Comparison of ENCODE assay signal across 22 cellular contexts in genomic region chr18:24094561-24094960, GRCh38. TPM values are rescaled to one million over a fixed set of nuclear protein-coding genes. Genes with fewer than 3 reads are reported as not detected.
DNase-seq lines count a peak whose midpoint lies in the region; ATAC-seq lines count a peak whose summit lies in the region.
"Had no signal": no experiment of that assay in that cellular context is flagged by ENCODE, and none has a peak within 500 bp of the region (broad histone marks: within the 10 kb centered on the region; RNA-seq: fewer than 3 reads in every experiment).

No MANE protein-coding gene starts in this region.

- H3K4me3 Mint-ChIP-seq in activated CD8-positive, alpha-beta memory T cell treated with anti-CD3 and anti-CD28 coated beads, Interleukin-2, amount 10 ng/mL, durations not matched to agents 7 days and 5 days, result no peak overlapping the region
- H3K4me3 Mint-ChIP-seq in stimulated activated naive B cell treated with anti-CD40 and anti-IgM and Interleukin-4, amounts not matched to agents 10 μg/mL and 1 μg/mL and 100 μg/mL, for 72 hours, result no peak overlapping the region
- H3K4me3 Mint-ChIP-seq: activated naive CD8-positive, alpha-beta T cell treated with anti-CD3 and anti-CD28 coated beads, Interleukin-2, amount 50 U/mL, for 24 hours; activated T-helper 1 cell treated with anti-CD3 and anti-CD28 coated beads, Interleukin-12 subunit alpha, Interleukin-12 subunit beta, Interleukin-2, Interleukin-4 antibody, amounts not matched to agents 30 ng/mL and 10 ng/mL and 1 ng/mL, durations not matched to agents 14 hours and 24 hours and 36 hours; GM23338 had no signal

- H3K4me1 Mint-ChIP-seq in activated CD8-positive, alpha-beta memory T cell treated with anti-CD3 and anti-CD28 coated beads, Interleukin-2, amount 10 ng/mL, durations not matched to agents 7 days and 5 days, result peaks cover 16% of the 10 kb centered on the region
- H3K4me1 Mint-ChIP-seq in stimulated activated naive B cell treated with anti-CD40 and anti-IgM and Interleukin-4, amounts not matched to agents 10 μg/mL and 1 μg/mL and 100 μg/mL, for 72 hours, result peaks cover 13 to 26% of the 10 kb centered on the region in 2 donors
- H3K4me1 Mint-ChIP-seq: GM23338 had no signal

- H3K27ac Mint-ChIP-seq in activated CD8-positive, alpha-beta memory T cell treated with anti-CD3 and anti-CD28 coated beads, Interleukin-2, amount 10 ng/mL, durations not matched to agents 7 days and 5 days, result no peak overlapping the region
- H3K27ac Mint-ChIP-seq in stimulated activated naive B cell treated with anti-CD40 and anti-IgM and Interleukin-4, amounts not matched to agents 10 μg/mL and 1 μg/mL and 100 μg/mL, for 72 hours, result peak overlapping the region; percentile 7
- H3K27ac Mint-ChIP-seq: activated naive CD8-positive, alpha-beta T cell treated with anti-CD3 and anti-CD28 coated beads, Interleukin-2, amount 50 U/mL, for 24 hours; GM23338 had no signal

- peaks cover 7% of the 10 kb centered on the region for H3K9me3 Mint-ChIP-seq in activated CD8-positive, alpha-beta memory T cell treated with anti-CD3 and anti-CD28 coated beads, Interleukin-2, amount 10 ng/mL, durations not matched to agents 7 days and 5 days (ENCODE audit: low read depth)
- peaks cover 3 to 6% of the 10 kb centered on the region in 2 donors for H3K9me3 Mint-ChIP-seq in stimulated activated naive B cell treated with anti-CD40 and anti-IgM and Interleukin-4, amounts not matched to agents 10 μg/mL and 1 μg/mL and 100 μg/mL, for 72 hours
- H3K9me3 Mint-ChIP-seq: activated T-helper 1 cell treated with anti-CD3 and anti-CD28 coated beads, Interleukin-12 subunit alpha, Interleukin-12 subunit beta, Interleukin-2, Interleukin-4 antibody, amounts not matched to agents 30 ng/mL and 10 ng/mL and 1 ng/mL, durations not matched to agents 14 hours and 24 hours and 36 hours had no signal

- no peaks in the 10 kb centered on the region for H3K27me3 Mint-ChIP-seq in activated CD8-positive, alpha-beta memory T cell treated with anti-CD3 and anti-CD28 coated beads, Interleukin-2, amount 10 ng/mL, durations not matched to agents 7 days and 5 days
- H3K27me3 Mint-ChIP-seq in stimulated activated naive B cell treated with anti-CD40 and anti-IgM and Interleukin-4, amounts not matched to agents 10 μg/mL and 1 μg/mL and 100 μg/mL, for 72 hours, result no peaks in the 10 kb centered on the region
- H3K27me3 Mint-ChIP-seq: activated naive CD8-positive, alpha-beta T cell treated with anti-CD3 and anti-CD28 coated beads, Interleukin-2, amount 50 U/mL, for 24 hours had no signal

- no peak for DNase-seq in activated CD8-positive, alpha-beta memory T cell treated with anti-CD3 and anti-CD28 coated beads, Interleukin-2, amount 10 ng/mL, durations not matched to agents 7 days and 5 days
- no peak for DNase-seq in activated CD8-positive, alpha-beta memory T cell treated with anti-CD3 and anti-CD28 coated beads for 24 hours
- DNase-seq in NAMALWA (ENCODE audit: low spot score) (peak; percentile 9), fibroblast of gingiva (ENCODE audit: low read depth) (peak; percentile 42), iPS-NIHi11 (ENCODE audit: low spot score) (no peak), DMS53 treated with DMSO at 0.1 percent for 48 hours (lab: John Stamatoyannopoulos, UW; ENCODE audit: unreplicated experiment) (no peak), GM03348 (ENCODE audit: low spot score) (no peak)
- no peak for DNase-seq in stimulated activated naive B cell treated with anti-CD40 and anti-IgM and Interleukin-4, amounts not matched to agents 10 μg/mL and 1 μg/mL and 100 μg/mL, for 72 hours
- DNase-seq: activated naive CD8-positive, alpha-beta T cell treated with anti-CD3 and anti-CD28 coated beads, Interleukin-2, amount 50 U/mL, for 24 hours; brain microvascular endothelial cell; cortex of kidney; DMS153; left cardiac atrium; midbrain; NCI-H1417; NCI-H526; OCI-M1; SHP77; WERI-Rb-1 had no signal

- H3K36me3 Mint-ChIP-seq in activated CD8-positive, alpha-beta memory T cell treated with anti-CD3 and anti-CD28 coated beads, Interleukin-2, amount 10 ng/mL, durations not matched to agents 7 days and 5 days, result peaks cover 53% of the 10 kb centered on the region
- H3K36me3 Mint-ChIP-seq in stimulated activated naive B cell treated with anti-CD40 and anti-IgM and Interleukin-4, amounts not matched to agents 10 μg/mL and 1 μg/mL and 100 μg/mL, for 72 hours, result peaks cover 42 to 46% of the 10 kb centered on the region in 2 donors

- ATAC-seq in activated CD8-positive, alpha-beta memory T cell treated with anti-CD3 and anti-CD28 coated beads, Interleukin-2, amount 10 ng/mL, durations not matched to agents 7 days and 5 days, result peak; percentile 23
- no peak for ATAC-seq in stimulated activated naive B cell treated with anti-CD40 and anti-IgM and Interleukin-4, amounts not matched to agents 10 μg/mL and 1 μg/mL and 100 μg/mL, for 72 hours (replicated peaks)
- ATAC-seq: A549; activated naive CD8-positive, alpha-beta T cell treated with anti-CD3 and anti-CD28 coated beads, Interleukin-2, amount 50 U/mL, for 24 hours; GM23338; left cardiac atrium had no signal

- CTCF ChIA-PET in activated CD8-positive, alpha-beta memory T cell treated with anti-CD3 and anti-CD28 coated beads, Interleukin-2, amount 10 ng/mL, durations not matched to agents 7 days and 5 days (lab: Charles Lee), result interaction anchor here (1.0 to 1.3 kb wide), 2 partner anchors 9 to 12 kb away, joined by 3 read pairs; no protein-coding TSS in a partner anchor

RNA-seq across cellular contexts. Expression of gene CABYR, which starts 44.3 kb away (rescaled TPM):
- 1 to 10 TPM in 1 of 2 experiments, under 1 TPM in 1; 0.76 to 1.2 TPM for total RNA-seq in activated CD8-positive, alpha-beta memory T cell treated with anti-CD3 and anti-CD28 coated beads, Interleukin-2, amount 10 ng/mL, durations not matched to agents 7 days and 5 days

Comparison
In these comparisons a context has a peak if more than half of its experiments do, and no peak if none do; other contexts are left out.
1. DNase-seq: peak in NAMALWA (single experiment) and fibroblast of gingiva (single experiment); none in activated CD8-positive, alpha-beta memory T cell treated with anti-CD3 and anti-CD28 coated beads, Interleukin-2, amount 10 ng/mL, durations not matched to agents 7 days and 5 days (single experiment), activated CD8-positive, alpha-beta memory T cell treated with anti-CD3 and anti-CD28 coated beads for 24 hours (single experiment), stimulated activated naive B cell treated with anti-CD40 and anti-IgM and Interleukin-4, amounts not matched to agents 10 μg/mL and 1 μg/mL and 100 μg/mL, for 72 hours (single experiment), iPS-NIHi11 (single experiment), DMS53 treated with DMSO at 0.1 percent for 48 hours (single experiment) and GM03348 (single experiment).